In the genomic region with DNA sequence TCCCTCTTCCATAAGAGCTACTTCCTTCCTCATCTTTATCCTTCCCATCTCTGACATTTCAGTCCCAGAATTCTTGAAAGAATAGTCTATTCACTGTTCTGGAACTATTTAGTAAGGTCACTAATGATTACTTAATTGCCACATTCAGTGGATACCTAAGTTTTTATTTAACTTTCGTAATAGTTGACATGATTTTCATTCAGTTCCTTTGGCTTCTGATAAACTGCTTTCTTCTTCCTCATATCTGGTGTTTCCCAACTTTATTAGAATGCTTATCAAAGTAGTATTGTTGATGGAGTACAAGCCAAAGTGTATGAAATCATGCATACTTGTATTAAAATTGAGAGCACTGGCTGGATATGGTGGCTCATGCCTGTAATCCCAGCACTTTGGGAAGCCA, we compare ENCODE assay signal across 1 cellular context.
A peak's percentile ranks its signal among the peaks of the same experiment; 100 is the strongest.
TF ChIP-seq lines count a peak whose summit lies in the region.

No MANE protein-coding gene starts in this region.

TF ChIP-seq in IMR-90, 13 proteins besides CTCF, POLR2A, EP300 and RAD21:
- 0 out of 2 replicates have a peak, but pooled peaks have one; percentile 10 for TF ChIP-seq CEBPB (IDR thresholded peaks at IDR 0.05; ENCODE audit: low read depth, low read length)
- no peak for TF ChIP-seq MAFK (IDR thresholded peaks at IDR 0.05; ENCODE audit: low read depth, low read length)
